Comparison of ENCODE assay signal across 16 cellular contexts in the genomic region with DNA sequence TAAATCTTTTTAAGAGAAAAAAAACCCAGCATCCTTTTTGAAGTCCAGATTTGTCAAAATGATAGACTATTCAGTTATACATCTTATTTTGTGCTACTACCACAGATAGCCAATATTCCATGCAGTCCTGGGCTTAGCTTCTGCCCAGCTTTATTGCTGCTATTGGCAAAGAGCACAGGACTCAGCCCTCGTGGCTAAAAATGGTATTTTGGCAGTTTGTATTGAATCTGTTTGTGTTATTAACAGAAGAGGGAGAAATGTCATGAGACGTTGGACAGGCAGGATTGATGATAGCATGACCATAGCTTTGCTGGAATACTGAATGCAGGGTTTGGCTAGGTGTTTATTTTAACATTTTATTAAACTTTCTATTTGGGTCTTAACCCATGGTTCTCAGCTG.
"Had no signal": no experiment of that assay in that cellular context is flagged by ENCODE, and none has a peak within 500 bp of the region (broad histone marks: within the 10 kb centered on the region; RNA-seq: fewer than 3 reads in every experiment).

No MANE protein-coding gene starts in this region.

- DNase-seq: activated CD4-positive, alpha-beta T cell treated with anti-CD3 and anti-CD28 coated beads, Interleukin-2, amount 10 ng/mL, durations not matched to agents 24 days and 14 days; activated CD4-positive, CD25-positive, alpha-beta regulatory T cell; activated CD8-positive, alpha-beta memory T cell treated with anti-CD3 and anti-CD28 coated beads, Interleukin-2, amount 50 U/mL, for 4 hours; activated CD8-positive, alpha-beta T cell treated with anti-CD3 and anti-CD28 coated beads, Interleukin-2, amount 10 ng/mL, durations not matched to agents 7 days and 5 days; activated effector memory CD4-positive, alpha-beta T cell treated with anti-CD3 and anti-CD28 coated beads, Interleukin-2, amount 50 U/mL, for 16 hours; activated T-cell treated with anti-CD3 and anti-CD28 coated beads, Interleukin-2, amount 50 U/mL, for 48 hours; central memory CD4-positive, alpha-beta T cell; effector memory CD8-positive, alpha-beta T cell; islet precursor cell; mammary epithelial cell; naive thymus-derived CD4-positive, alpha-beta T cell; stimulated activated CD4-positive, alpha-beta T cell treated with anti-CD3 and anti-CD28 coated beads, Interleukin-4, amount 100 ng/mL, for 4 hours; stimulated activated naive CD8-positive, alpha-beta T cell treated with anti-CD3 and anti-CD28 coated beads, Interleukin-15, Interleukin-2, amounts not matched to agents 100 U/mL and 50 U/mL, for 24 hours; upper lobe of right lung had no signal

- H3K9me3 ChIP-seq: upper lobe of right lung had no signal

- H3K4me1 ChIP-seq: upper lobe of right lung had no signal

- ATAC-seq: activated CD8-positive, alpha-beta T cell treated with anti-CD3 and anti-CD28 coated beads, Interleukin-2, amount 10 ng/mL, durations not matched to agents 7 days and 5 days; effector memory CD8-positive, alpha-beta T cell; left lobe of liver; naive thymus-derived CD4-positive, alpha-beta T cell; stimulated activated naive CD8-positive, alpha-beta T cell treated with anti-CD3 and anti-CD28 coated beads, Interleukin-15, Interleukin-2, amounts not matched to agents 100 U/mL and 50 U/mL, for 24 hours; upper lobe of right lung had no signal

- H3K27me3 ChIP-seq: upper lobe of right lung had no signal

- H3K27ac ChIP-seq: skin epidermis, upper lobe of right lung had no signal

- H3K4me3 ChIP-seq: skin epidermis, upper lobe of right lung had no signal
